8 cellular contexts compared by ENCODE assay signal in genomic region chr3:195657475-195658372, GRCh38.
DNase-seq lines count a peak whose midpoint lies in the region; ATAC-seq and TF ChIP-seq lines count a peak whose summit lies in the region.
"Not testable (repeated sequence)": the region's sequence is repeated elsewhere in the genome, so short reads cannot be mapped to it uniquely, and the experiment has no call there.

No MANE protein-coding gene starts in this region.

- not testable (repeated sequence) for H3K4me1 ChIP-seq in H9 (ENCODE audit: insufficient read depth, low read length); trophoblast cell (ENCODE audit: control insufficient read depth in 1 of 2, insufficient read depth in 2 of 2, low read length in 2 of 2)

- not testable (repeated sequence) for H3T11ph ChIP-seq in H9 (ENCODE audit: low read length)

- not testable (repeated sequence) for H2BK12ac ChIP-seq in H9 (ENCODE audit: insufficient read length, low read depth, low read length); trophoblast cell (ENCODE audit: low read length)

- H3K36me3 ChIP-seq in trophoblast cell (ENCODE audit: control insufficient read depth in 1 of 2, insufficient read depth in 2 of 2, low read length in 2 of 2), result not testable (repeated sequence)

- not testable (repeated sequence) for H2AFZ ChIP-seq in H9 (ENCODE audit: low read length); trophoblast cell (ENCODE audit: insufficient read depth, low read length, poor library complexity)

- H4K91ac ChIP-seq in H9 (ENCODE audit: insufficient read length, low read depth, low read length), result not testable (repeated sequence)
- H4K91ac ChIP-seq in trophoblast cell (ENCODE audit: low read depth, low read length), result peak overlapping the region; percentile 25

- not testable (repeated sequence) for H3K36me3 Mint-ChIP-seq in H9 (ENCODE audit: insufficient read depth in 1 of 3, low read depth in 3 of 3); IgD-negative memory B cell; stimulated activated memory B cell treated with anti-CD40 and anti-IgM and Interleukin-4, amounts not matched to agents 10 μg/mL and 1 μg/mL and 100 μg/mL, for 72 hours

- H3K4me3 Mint-ChIP-seq in H9 (peak overlapping the region; percentile 70 to 82), IgD-negative memory B cell (peak overlapping the region; percentile 86 to 97 (median 94))
- H3K4me3 Mint-ChIP-seq in stimulated activated memory B cell treated with anti-CD40 and anti-IgM and Interleukin-4, amounts not matched to agents 10 μg/mL and 1 μg/mL and 100 μg/mL, for 72 hours, result peak overlapping the region; percentile 78

- H2BK5ac ChIP-seq in H9 (ENCODE audit: insufficient read length, low read length); trophoblast cell (ENCODE audit: low read depth, low read length, poor library complexity): not testable (repeated sequence)

- not testable (repeated sequence) for H3K18ac ChIP-seq in H9 (ENCODE audit: insufficient read length, low read depth, low read length); trophoblast cell (ENCODE audit: low read length)

- not testable (repeated sequence) for H3K23me2 ChIP-seq in H9 (ENCODE audit: insufficient read length, low read depth, low read length, poor library complexity, severe bottlenecking)

- H3K23ac ChIP-seq in H9 (ENCODE audit: insufficient read length, low read depth, low read length); trophoblast cell (ENCODE audit: low read length): not testable (repeated sequence)

- H3K56ac ChIP-seq in H9 (ENCODE audit: insufficient read length, low read depth, low read length), result not testable (repeated sequence)

- H3K27me3 ChIP-seq in H9 (ENCODE audit: insufficient read depth, low read length); trophoblast cell (ENCODE audit: insufficient read depth, low read length): not testable (repeated sequence)

- not testable (repeated sequence) for H3K27ac Mint-ChIP-seq in H9
- peak overlapping the region; percentile 19 to 92 (median 86) for H3K27ac Mint-ChIP-seq in IgD-negative memory B cell
- H3K27ac Mint-ChIP-seq in stimulated activated memory B cell treated with anti-CD40 and anti-IgM and Interleukin-4, amounts not matched to agents 10 μg/mL and 1 μg/mL and 100 μg/mL, for 72 hours, result peak overlapping the region; percentile 72

- H4K5ac ChIP-seq in H9 (ENCODE audit: insufficient read length, low read depth, low read length), result not testable (repeated sequence)

- ATAC-seq in stimulated activated memory B cell treated with anti-CD40 and anti-IgM and Interleukin-4, amounts not matched to agents 10 μg/mL and 1 μg/mL and 100 μg/mL, for 72 hours, result peak; percentile 94

- H2BK120ac ChIP-seq in H9 (ENCODE audit: low read depth, low read length, poor library complexity, severe bottlenecking); trophoblast cell (ENCODE audit: insufficient read depth, low read length, poor library complexity): not testable (repeated sequence)

- not testable (repeated sequence) for H3K4ac ChIP-seq in H9 (ENCODE audit: low read depth, low read length); trophoblast cell (ENCODE audit: low read depth, low read length)

- WGBS in H9 (ENCODE audit: extremely low coverage, insufficient read length, low lambda C conversion rate), result no CpG with 5 or more reads among the region's 99 CpGs
- no CpG with 5 or more reads among the region's 99 CpGs for WGBS in trophoblast cell (ENCODE audit: extremely low coverage, insufficient coverage, insufficient read length)

- not testable (repeated sequence) for H2BK15ac ChIP-seq in H9 (ENCODE audit: low read depth, low read length)

- H3K4me1 Mint-ChIP-seq in H9; stimulated activated memory B cell treated with anti-CD40 and anti-IgM and Interleukin-4, amounts not matched to agents 10 μg/mL and 1 μg/mL and 100 μg/mL, for 72 hours: not testable (repeated sequence)
- H3K4me1 Mint-ChIP-seq in IgD-negative memory B cell, result peaks cover 5 to 11% (median 6%) of the 10 kb centered on the region in 3 donors

- not testable (repeated sequence) for H3K79me2 ChIP-seq in H9 (ENCODE audit: insufficient read depth, low read length); trophoblast cell (ENCODE audit: control insufficient read depth, insufficient read depth, low read length, poor library complexity)

- not testable (repeated sequence) for H3K9me3 ChIP-seq in H9 (ENCODE audit: control insufficient read depth, low read depth, low read length); trophoblast cell (ENCODE audit: insufficient read depth, low read depth, low read length)

- peak; percentile 76 for DNase-seq in H9
- DNase-seq in activated CD4-positive, alpha-beta T cell treated with anti-CD3 and anti-CD28 coated beads, Interleukin-2, amount 50 U/mL, for 1 hour, result peak; percentile 88
- DNase-seq in cardiac fibroblast (ENCODE audit: low read depth in 2 of 2), result peak; percentile 46 to 78
- DNase-seq in iPS DF 4.7 (ENCODE audit: extremely low read depth, low spot score), result peak; percentile 30
- peak; percentile 47 to 78 for DNase-seq in trophoblast cell

- TF ChIP-seq CTCF in H9 (conservative IDR thresholded peaks at IDR 0.05); cardiac fibroblast (IDR thresholded peaks at IDR 0.05; ENCODE audit: low read depth, low read length): not testable (repeated sequence)

- not testable (repeated sequence) for H3K9ac ChIP-seq in H9 (ENCODE audit: extremely low read depth, insufficient read length, low read length); trophoblast cell (ENCODE audit: low read length)

- H2BK20ac ChIP-seq in H9 (ENCODE audit: low read depth, low read length, poor library complexity, severe bottlenecking), result not testable (repeated sequence)

- H3K4me2 ChIP-seq in H9 (ENCODE audit: insufficient read depth, insufficient read length, low read length) (peak overlapping the region; percentile 12), trophoblast cell (ENCODE audit: low read length) (peak overlapping the region; percentile 61)

- not testable (repeated sequence) for H3K27me3 Mint-ChIP-seq in H9 (ENCODE audit: low read depth); IgD-negative memory B cell; stimulated activated memory B cell treated with anti-CD40 and anti-IgM and Interleukin-4, amounts not matched to agents 10 μg/mL and 1 μg/mL and 100 μg/mL, for 72 hours

- H3K4me3 ChIP-seq in GM08714 (ENCODE audit: low read length) (peak overlapping the region; percentile 90; the same call in 1 of the 2 replicates), cardiac fibroblast (replicated peaks in 1 of 2; ENCODE audit: low read depth in 2 of 2, low read length in 2 of 2) (peak overlapping the region; percentile 56 to 58)
- H3K4me3 ChIP-seq in trophoblast cell (ENCODE audit: low read depth, low read length), result not testable (repeated sequence)

- not testable (repeated sequence) for H3K9me3 Mint-ChIP-seq in H9; IgD-negative memory B cell; stimulated activated memory B cell treated with anti-CD40 and anti-IgM and Interleukin-4, amounts not matched to agents 10 μg/mL and 1 μg/mL and 100 μg/mL, for 72 hours

- H2AK5ac ChIP-seq in H9 (ENCODE audit: insufficient read length, low read length); trophoblast cell (ENCODE audit: low read length): not testable (repeated sequence)

- not testable (repeated sequence) for H3K79me1 ChIP-seq in H9 (ENCODE audit: insufficient read depth, low read depth, low read length, poor library complexity, severe bottlenecking); trophoblast cell (ENCODE audit: low read length)

- not testable (repeated sequence) for H4K20me1 ChIP-seq in H9 (ENCODE audit: control insufficient read depth, insufficient read depth, insufficient read length)

- not testable (repeated sequence) for H4K12ac ChIP-seq in trophoblast cell (ENCODE audit: low read depth, low read length)

- not testable (repeated sequence) for H4K8ac ChIP-seq in H9 (replicated peaks; ENCODE audit: insufficient read length, low read depth, low read length)
- peak overlapping the region; percentile 55 for H4K8ac ChIP-seq in trophoblast cell (ENCODE audit: low read depth, low read length)

- H3K14ac ChIP-seq in H9 (ENCODE audit: insufficient read depth, low read length); trophoblast cell (ENCODE audit: low read length): not testable (repeated sequence)

- H3K27ac ChIP-seq in H9 (ENCODE audit: insufficient read length, low read depth, low read length); trophoblast cell (ENCODE audit: low read depth, low read length): not testable (repeated sequence)

Comparison
In these comparisons a context has a peak if more than half of its experiments do, and no peak if none do; other contexts are left out.
1. DNase-seq: peak in every context shown above with its lines; median percentile 88 in activated CD4-positive, alpha-beta T cell treated with anti-CD3 and anti-CD28 coated beads, Interleukin-2, amount 50 U/mL, for 1 hour; 76 in H9; 62 in trophoblast cell; 62 in cardiac fibroblast; 30 in iPS DF 4.7.